Comparison of ENCODE assay signal across 16 cellular contexts in the genomic region with DNA sequence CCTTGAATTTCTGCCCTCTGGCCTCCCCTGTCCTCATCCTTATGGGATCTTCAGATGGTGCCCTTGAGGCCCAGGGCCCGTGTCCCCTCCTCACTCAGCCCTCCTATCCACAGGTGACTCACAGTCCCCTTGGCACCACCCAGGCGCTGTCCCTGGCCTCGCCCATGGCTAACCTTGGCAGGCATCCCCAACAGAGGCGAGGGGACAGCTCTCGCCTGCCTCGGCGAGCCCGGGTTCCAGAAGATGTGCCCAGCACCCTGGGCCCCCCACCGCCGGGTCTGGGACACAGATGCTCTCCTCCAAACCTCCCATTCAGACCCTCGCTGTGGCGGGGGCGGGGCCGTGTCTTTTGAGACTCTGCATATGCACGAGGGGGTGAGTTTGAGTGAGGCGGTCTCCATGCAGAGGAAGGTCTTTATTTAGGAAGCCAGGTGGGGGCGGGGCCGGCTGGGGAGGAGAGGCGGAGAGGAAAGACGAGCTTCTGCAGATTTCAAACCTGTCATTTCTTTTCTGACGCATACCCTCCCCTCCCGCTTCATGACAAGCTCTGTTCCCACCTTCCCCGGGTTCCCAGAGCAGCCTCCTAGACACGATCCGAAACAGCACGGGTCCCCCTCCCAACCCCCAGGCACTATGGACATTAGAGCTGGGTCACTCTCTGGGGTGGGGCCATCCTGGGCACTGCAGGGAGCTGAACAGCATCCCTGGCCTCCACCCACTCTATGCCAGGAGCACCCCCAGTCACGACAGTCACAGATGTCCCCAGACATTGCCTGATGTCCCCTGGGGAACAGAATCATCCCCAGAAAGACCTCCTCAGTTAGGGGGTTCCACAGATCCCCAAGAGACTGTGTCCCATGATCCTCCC. TPM values are rescaled to one million over a fixed set of nuclear protein-coding genes. Genes with fewer than 3 reads are reported as not detected.
DNase-seq lines count a peak whose midpoint lies in the region; ATAC-seq and TF ChIP-seq lines count a peak whose summit lies in the region.
"Had no signal": no experiment of that assay in that cellular context is flagged by ENCODE, and none has a peak within 500 bp of the region (broad histone marks: within the 10 kb centered on the region; RNA-seq: fewer than 3 reads in every experiment).

No MANE protein-coding gene starts in this region.

- no peak overlapping the region for H2AK5ac ChIP-seq in H9 (ENCODE audit: insufficient read length, low read length)

- H3K4me2 ChIP-seq in H9 (ENCODE audit: insufficient read depth, insufficient read length, low read length) = no peak overlapping the region

- intact Hi-C loops in activated B cell treated with CpG ODN at 0.5 μM for 24 hours (cut with micrococcal nuclease) = no loop called here

- no peak overlapping the region for H4K91ac ChIP-seq in H9 (ENCODE audit: insufficient read length, low read depth, low read length)

- H3K23ac ChIP-seq in H9 (ENCODE audit: insufficient read length, low read depth, low read length) = no peak overlapping the region

- no peak overlapping the region for H3K27ac Mint-ChIP-seq in H9
- H3K27ac Mint-ChIP-seq in activated B cell treated with CpG ODN at 0.5 μM for 24 hours = peak overlapping the region; percentile 30
- H3K27ac Mint-ChIP-seq in stimulated activated effector memory CD8-positive, alpha-beta T cell treated with anti-CD3 and anti-CD28 coated beads, Interleukin-12 subunit alpha, Interleukin-12 subunit beta, amount 100 ng/mL, for 72 hours = peak overlapping the region; percentile 34
- no peak overlapping the region for H3K27ac Mint-ChIP-seq in HFFc6
- H3K27ac Mint-ChIP-seq: activated CD8-positive, alpha-beta T cell treated with anti-CD3 and anti-CD28 coated beads, Interleukin-2, amount 10 ng/mL, durations not matched to agents 7 days and 5 days; activated T-helper 2 cell treated with anti-CD3 and anti-CD28 coated beads, Interferon-gamma antibody, Interleukin-2, Interleukin-4, amounts not matched to agents 10 μg/mL and 5 μg/mL and 100 μg/mL, durations not matched to agents 14 hours and 24 hours and 36 hours had no signal

- H3T11ph ChIP-seq in H9 (ENCODE audit: low read length) = no peak overlapping the region

- no peak overlapping the region for H3K18ac ChIP-seq in H9 (ENCODE audit: insufficient read length, low read depth, low read length)

- no peaks in the 10 kb centered on the region for H3K79me1 ChIP-seq in H9 (ENCODE audit: insufficient read depth, low read depth, low read length, poor library complexity, severe bottlenecking)

- no peak for TF ChIP-seq CTCF in H9 (conservative IDR thresholded peaks at IDR 0.05)
- no peak for TF ChIP-seq CTCF in activated B cell treated with CpG ODN at 0.5 μM for 24 hours (IDR thresholded peaks at IDR 0.05)
- TF ChIP-seq CTCF in HFFc6 (IDR thresholded peaks at IDR 0.05) = no peak

- H3K79me2 ChIP-seq in H9 (ENCODE audit: insufficient read depth, low read length) = no peaks in the 10 kb centered on the region

- H3K14ac ChIP-seq in H9 (ENCODE audit: insufficient read depth, low read length) = no peak overlapping the region; the same call in 1 of the 2 replicates

- no peaks in the 10 kb centered on the region for H3K4me1 ChIP-seq in H9 (ENCODE audit: insufficient read depth, low read length)

- ATAC-seq in activated B cell treated with CpG ODN at 0.5 μM for 24 hours (ENCODE audit: low read depth) = peak; percentile 43
- no peak for ATAC-seq in stimulated activated effector memory CD8-positive, alpha-beta T cell treated with anti-CD3 and anti-CD28 coated beads, Interleukin-12 subunit alpha, Interleukin-12 subunit beta, amount 100 ng/mL, for 72 hours
- ATAC-seq: activated CD8-positive, alpha-beta T cell treated with anti-CD3 and anti-CD28 coated beads, Interleukin-2, amount 10 ng/mL, durations not matched to agents 7 days and 5 days; left lobe of liver; Panc1 had no signal

- H3K27ac ChIP-seq in H9 (ENCODE audit: insufficient read length, low read depth, low read length) = no peak overlapping the region
- H3K27ac ChIP-seq: suprapubic skin, VCaP had no signal

- H3K4me3 ChIP-seq in iPS-18c (ENCODE audit: insufficient read depth, low read depth, low read length) = peak overlapping the region; percentile 22; the same call in 1 of the 2 replicates
- H3K4me3 ChIP-seq: suprapubic skin had no signal

- H3K9ac ChIP-seq in H9 (ENCODE audit: extremely low read depth, insufficient read length, low read length) = no peak overlapping the region

- WGBS in H9 (ENCODE audit: extremely low coverage, insufficient read length, low lambda C conversion rate) = no CpG with 5 or more reads among the region's 27 CpGs

- no peak overlapping the region for H3K4ac ChIP-seq in H9 (ENCODE audit: low read depth, low read length)

- H3K4me3 Mint-ChIP-seq in H9 (peak overlapping the region; percentile 41 to 72), activated B cell treated with CpG ODN at 0.5 μM for 24 hours (no peak overlapping the region), HFFc6 (no peak overlapping the region)
- H3K4me3 Mint-ChIP-seq in stimulated activated effector memory CD8-positive, alpha-beta T cell treated with anti-CD3 and anti-CD28 coated beads, Interleukin-12 subunit alpha, Interleukin-12 subunit beta, amount 100 ng/mL, for 72 hours = no peak overlapping the region
- H3K4me3 Mint-ChIP-seq: activated CD8-positive, alpha-beta T cell treated with anti-CD3 and anti-CD28 coated beads, Interleukin-2, amount 10 ng/mL, durations not matched to agents 7 days and 5 days had no signal

- H3K9me3 ChIP-seq in H9 (ENCODE audit: control insufficient read depth, low read depth, low read length) = no peaks in the 10 kb centered on the region
- peaks cover 2% of the 10 kb centered on the region for H3K9me3 ChIP-seq in iPS-18c (ENCODE audit: control insufficient read depth, insufficient read depth, low read length)
- H3K9me3 ChIP-seq: suprapubic skin had no signal

- POLR2A ChIA-PET in activated B cell treated with CpG ODN at 0.5 μM for 24 hours (lab: Charles Lee) = interaction anchor here (0.6 to 1.4 kb wide), 2 partner anchors 17 to 85 kb away, joined by 4 to 5 read pairs; no protein-coding TSS in a partner anchor

- H2BK20ac ChIP-seq in H9 (ENCODE audit: low read depth, low read length, poor library complexity, severe bottlenecking) = no peak overlapping the region

- no peak overlapping the region for H2BK5ac ChIP-seq in H9 (ENCODE audit: insufficient read length, low read length)

- no peaks in the 10 kb centered on the region for H3K9me3 Mint-ChIP-seq in H9
- H3K9me3 Mint-ChIP-seq in activated B cell treated with CpG ODN at 0.5 μM for 24 hours = no peaks in the 10 kb centered on the region
- no peaks in the 10 kb centered on the region for H3K9me3 Mint-ChIP-seq in stimulated activated effector memory CD8-positive, alpha-beta T cell treated with anti-CD3 and anti-CD28 coated beads, Interleukin-12 subunit alpha, Interleukin-12 subunit beta, amount 100 ng/mL, for 72 hours
- no peaks in the 10 kb centered on the region for H3K9me3 Mint-ChIP-seq in HFFc6
- H3K9me3 Mint-ChIP-seq: activated T-helper 2 cell treated with anti-CD3 and anti-CD28 coated beads, Interferon-gamma antibody, Interleukin-2, Interleukin-4, amounts not matched to agents 10 μg/mL and 5 μg/mL and 100 μg/mL, durations not matched to agents 14 hours and 24 hours and 36 hours had no signal

- CTCF ChIA-PET in activated B cell treated with CpG ODN at 0.5 μM for 24 hours (lab: Charles Lee) = interaction anchor here (1.0 to 2.7 kb wide), 2 partner anchors 12 to 96 kb away, joined by 3 to 8 read pairs; no protein-coding TSS in a partner anchor

- H3K4me1 Mint-ChIP-seq in H9 (peaks cover 9 to 14% of the 10 kb centered on the region in 2 experiments), activated B cell treated with CpG ODN at 0.5 μM for 24 hours (peaks cover 43% of the 10 kb centered on the region), HFFc6 (ENCODE audit: low read depth) (no peaks in the 10 kb centered on the region)
- H3K4me1 Mint-ChIP-seq in stimulated activated effector memory CD8-positive, alpha-beta T cell treated with anti-CD3 and anti-CD28 coated beads, Interleukin-12 subunit alpha, Interleukin-12 subunit beta, amount 100 ng/mL, for 72 hours = no peaks in the 10 kb centered on the region

- H3K27me3 ChIP-seq in H9 (ENCODE audit: insufficient read depth, low read length) = no peaks in the 10 kb centered on the region

- H2BK120ac ChIP-seq in H9 (ENCODE audit: low read depth, low read length, poor library complexity, severe bottlenecking) = no peak overlapping the region

- H2AFZ ChIP-seq in H9 (ENCODE audit: low read length) = no peak overlapping the region

- H2BK12ac ChIP-seq in H9 (ENCODE audit: insufficient read length, low read depth, low read length) = no peak overlapping the region

- H3K56ac ChIP-seq in H9 (ENCODE audit: insufficient read length, low read depth, low read length) = no peak overlapping the region

- H4K20me1 ChIP-seq in H9 (ENCODE audit: control insufficient read depth, insufficient read depth, insufficient read length) = no peaks in the 10 kb centered on the region

- peak; percentile 73 for DNase-seq in H9
- no peak for DNase-seq in activated B cell treated with CpG ODN at 0.5 μM for 24 hours
- DNase-seq in stimulated activated effector memory CD8-positive, alpha-beta T cell treated with anti-CD3 and anti-CD28 coated beads, Interleukin-12 subunit alpha, Interleukin-12 subunit beta, amount 100 ng/mL, for 72 hours (ENCODE audit: low spot score in 2 of 2) = no peak
- no peak for DNase-seq in stimulated activated CD4-positive, alpha-beta T cell treated with anti-CD3 and anti-CD28 coated beads, Interleukin-4, amount 100 ng/mL, for 1 hour
- no peak for DNase-seq in HFFc6
- no peak for DNase-seq in activated CD4-positive, alpha-beta T cell treated with anti-CD3 and anti-CD28 coated beads for 48 hours
- DNase-seq: activated CD8-positive, alpha-beta T cell treated with anti-CD3 and anti-CD28 coated beads, Interleukin-2, amount 10 ng/mL, durations not matched to agents 7 days and 5 days; NCI-H1436 treated with DMSO at 0.1 percent for 48 hours; NCI-H524 had no signal

- 0 out of 2 replicates have a peak, but pooled peaks cover 1% of the 10 kb centered on the region for H3K27me3 Mint-ChIP-seq in H9 (ENCODE audit: low read depth)
- H3K27me3 Mint-ChIP-seq in activated B cell treated with CpG ODN at 0.5 μM for 24 hours = no peaks in the 10 kb centered on the region
- peaks cover 13% of the 10 kb centered on the region for H3K27me3 Mint-ChIP-seq in HFFc6 (ENCODE audit: insufficient read depth)

- no peak overlapping the region for H4K5ac ChIP-seq in H9 (ENCODE audit: insufficient read length, low read depth, low read length)

- H3K23me2 ChIP-seq in H9 (ENCODE audit: insufficient read length, low read depth, low read length, poor library complexity, severe bottlenecking) = no peaks in the 10 kb centered on the region

- no peak overlapping the region for H2BK15ac ChIP-seq in H9 (ENCODE audit: low read depth, low read length)

- H3K36me3 Mint-ChIP-seq in H9 (ENCODE audit: insufficient read depth in 1 of 3, low read depth in 3 of 3) (peaks cover 0 to 3% (median 0%) of the 10 kb centered on the region in 3 experiments; a peak in 1 of 7 replicates), activated B cell treated with CpG ODN at 0.5 μM for 24 hours (ENCODE audit: low read depth) (peaks cover 32% of the 10 kb centered on the region), HFFc6 (ENCODE audit: low read depth) (no peaks in the 10 kb centered on the region)
- H3K36me3 Mint-ChIP-seq in stimulated activated effector memory CD8-positive, alpha-beta T cell treated with anti-CD3 and anti-CD28 coated beads, Interleukin-12 subunit alpha, Interleukin-12 subunit beta, amount 100 ng/mL, for 72 hours = no peaks in the 10 kb centered on the region

- H4K8ac ChIP-seq in H9 (replicated peaks; ENCODE audit: insufficient read length, low read depth, low read length) = no peak overlapping the region

RNA-seq across cellular contexts. Expression of a gene that starts 48.5 kb away (rescaled TPM):
- 7.4 and 7.7 TPM in 2 replicates for total RNA-seq in H9 (2021)
- total RNA-seq in activated B cell treated with CpG ODN at 0.5 μM for 24 hours = 34.8 and 35.4 TPM in 2 replicates
- under 1 TPM in 5 of 6 experiments, not detected in 1; 0.09 to 0.29 (median 0.11) TPM for total RNA-seq in HFFc6 (2021; fragmentation: NEBNext Ultra II Directional; extraction: Animal tissue kit (Norgen Biotek cat#: 25700))
- total RNA-seq: myocyte had no signal

Comparison
In these comparisons a context has a peak if more than half of its experiments do, and no peak if none do; other contexts are left out.
1. H3K27ac Mint-ChIP-seq: peak in activated B cell treated with CpG ODN at 0.5 μM for 24 hours (single experiment) and stimulated activated effector memory CD8-positive, alpha-beta T cell treated with anti-CD3 and anti-CD28 coated beads, Interleukin-12 subunit alpha, Interleukin-12 subunit beta, amount 100 ng/mL, for 72 hours (single experiment); none in H9 (0 of 3) and HFFc6 (single experiment).
2. H3K4me3 Mint-ChIP-seq: peak in H9 (2 of 2); none in activated B cell treated with CpG ODN at 0.5 μM for 24 hours (single experiment), stimulated activated effector memory CD8-positive, alpha-beta T cell treated with anti-CD3 and anti-CD28 coated beads, Interleukin-12 subunit alpha, Interleukin-12 subunit beta, amount 100 ng/mL, for 72 hours (single experiment) and HFFc6 (single experiment).